ENCODE assay signal across 9 cellular contexts in genomic region chr21:44881586-44881939, GRCh38. TPM values are rescaled to one million over a fixed set of nuclear protein-coding genes. Genes with fewer than 3 reads are reported as not detected.
DNase-seq lines count a peak whose midpoint lies in the region; TF ChIP-seq lines count a peak whose summit lies in the region.
"Had no signal": no experiment of that assay in that cellular context is flagged by ENCODE, and none has a peak within 500 bp of the region (broad histone marks: within the 10 kb centered on the region; RNA-seq: fewer than 3 reads in every experiment).

No MANE protein-coding gene starts in this region.

- no peaks in the 10 kb centered on the region for H3K9me3 ChIP-seq in HEK293 (ENCODE audit: control insufficient read depth, insufficient read depth, low read depth, low read length)
- H3K9me3 ChIP-seq in SJSA1 (replicated peaks) = no peaks in the 10 kb centered on the region
- H3K9me3 ChIP-seq in left ventricle myocardium inferior (replicated peaks) = no peaks in the 10 kb centered on the region
- H3K9me3 ChIP-seq in spleen = no peaks in the 10 kb centered on the region
- no peaks in the 10 kb centered on the region for H3K9me3 ChIP-seq in tibial artery

- H3K27me3 ChIP-seq in SJSA1 (replicated peaks) (no peaks in the 10 kb centered on the region), left ventricle myocardium inferior (ENCODE audit: low read depth) (no peaks in the 10 kb centered on the region), spleen (replicated peaks in 1 of 7) (no peaks in the 10 kb centered on the region), tibial artery (peaks cover 0 to 10% of the 10 kb centered on the region in 2 donors)

- 23 to 42% (median 32%) methylated on average over 5 of the region's 5 CpGs for WGBS in spleen, 5 donors

- intact Hi-C loops in left ventricle myocardium inferior (cut with micrococcal nuclease) = no loop called here
- intact Hi-C loops in spleen (cut with DNase I; ENCODE audit: low total_unique reads) = no loop called here
- intact Hi-C loops in head of caudate nucleus (cut with DNase I) = no loop called here
- intact Hi-C loops in tibial artery (cut with DNase I; ENCODE audit: low total_unique reads) = no loop called here

- CTCF ChIA-PET in HEK293 (lab: Yijun Ruan, JAX) = interaction anchor here (1.1 to 5.1 kb wide), 5 partner anchors 12 to 371 kb away, joined by 3 to 25 read pairs (median 3); no protein-coding TSS in a partner anchor

- DNase-seq in SJSA1 (ENCODE audit: low read depth in 1 of 2, low spot score in 2 of 2) (no peak), left ventricle myocardium inferior (no peak), spleen (no peak), head of caudate nucleus (no peak), tibial artery (no peak)
- no peak for DNase-seq in activated effector memory CD4-positive, alpha-beta T cell treated with anti-CD3 and anti-CD28 coated beads, Interleukin-2, amount 50 U/mL, for 16 hours
- DNase-seq: activated CD8-positive, alpha-beta memory T cell treated with anti-CD3 and anti-CD28 coated beads, Interleukin-2, amount 10 ng/mL, durations not matched to agents 7 days and 5 days; effector memory CD8-positive, alpha-beta T cell had no signal

- POLR2A ChIA-PET in HEK293 (lab: Yijun Ruan, JAX) = interaction anchor here (3.8 kb wide), 1 partner anchor 8 kb away, joined by 17 read pairs; the partner anchor contains the start of gene PTTG1IP

- no peak overlapping the region for H3K27ac ChIP-seq in HEK293 (ENCODE audit: extremely low read depth, low read depth, low read length)
- H3K27ac ChIP-seq in SJSA1 = peak overlapping the region; percentile 66
- peak overlapping the region; percentile 73 for H3K27ac ChIP-seq in left ventricle myocardium inferior (replicated peaks)
- H3K27ac ChIP-seq in spleen = peak overlapping the region; percentile 72 to 99 (median 83)
- no peak overlapping the region for H3K27ac ChIP-seq in tibial artery

- TF ChIP-seq POLR2A in spleen (IDR thresholded peaks at IDR 0.05) = no peak

- H3K36me3 ChIP-seq in HEK293 (ENCODE audit: control insufficient read depth in 2 of 2, insufficient read depth in 1 of 2, low read length in 2 of 2) = no peaks in the 10 kb centered on the region
- peaks cover 18% of the 10 kb centered on the region for H3K36me3 ChIP-seq in SJSA1
- H3K36me3 ChIP-seq in left ventricle myocardium inferior = no peaks in the 10 kb centered on the region
- peaks cover 0 to 13% (median 12%) of the 10 kb centered on the region in 6 donors for H3K36me3 ChIP-seq in spleen
- H3K36me3 ChIP-seq in tibial artery = no peaks in the 10 kb centered on the region

- H3K4me1 ChIP-seq in HEK293 (ENCODE audit: control insufficient read depth, insufficient read depth, low read length) (no peaks in the 10 kb centered on the region), SJSA1 (replicated peaks) (peaks cover 49% of the 10 kb centered on the region), left ventricle myocardium inferior (peaks cover 7% of the 10 kb centered on the region), spleen (peaks cover 33 to 75% (median 56%) of the 10 kb centered on the region in 6 donors), tibial artery (no peaks in the 10 kb centered on the region)

- H3K4me3 ChIP-seq in HEK293 (ENCODE audit: low read depth, low read length) (no peak overlapping the region), SJSA1 (no peak overlapping the region), left ventricle myocardium inferior (no peak overlapping the region), spleen (peak overlapping the region in 1 of 8 donors; percentile 30), tibial artery (no peak overlapping the region)

- TF ChIP-seq CTCF in HEK293 (tag by site-specific recombination; IDR thresholded peaks at IDR 0.05) = no peak
- TF ChIP-seq CTCF in left ventricle myocardium inferior (IDR thresholded peaks at IDR 0.05; ENCODE audit: borderline replicate concordance) = no peak
- no peak for TF ChIP-seq CTCF in spleen (IDR thresholded peaks at IDR 0.05 in 8 of 11, conservative IDR thresholded peaks at IDR 0.05 in 3 of 11)
- no peak for TF ChIP-seq CTCF in tibial artery (IDR thresholded peaks at IDR 0.05)

TF ChIP-seq in HEK293, 187 proteins besides CTCF, POLR2A, EP300 and RAD21:
- TF ChIP-seq ZNF692 (tag by site-specific recombination; IDR thresholded peaks at IDR 0.05) (no peak), ZIC2 (tag by site-specific recombination; IDR thresholded peaks at IDR 0.05) (peak; percentile 15; the same call in 1 of the 2 replicates)

RNA-seq across cellular contexts. Expression of gene PTTG1IP, which starts 8.1 kb away (rescaled TPM):
- 403 and 590 TPM in 2 replicates for total RNA-seq in SJSA1 (2014; rRNA removed; shearing (Covaris generic))
- total RNA-seq in left ventricle myocardium inferior (171 TPM), spleen (100 to 1,000 TPM; 121 to 189 (median 165) TPM)
- 10 to 100 TPM; 57.6 to 69.3 (median 64.9) TPM for polyA plus RNA-seq in spleen

RNA-seq across cellular contexts. Expression of gene ITGB2, which starts 39.1 kb away (rescaled TPM):
- 116 and 120 TPM in 2 replicates for total RNA-seq in SJSA1 (2014; rRNA removed; shearing (Covaris generic))
- total RNA-seq in left ventricle myocardium inferior (18.6 TPM), spleen (100 to 1,000 TPM; 285 to 754 (median 415) TPM)
- 100 to 1,000 TPM in 2 of 3 donors, 10 to 100 TPM in 1; 92.1 to 332 (median 250) TPM for polyA plus RNA-seq in spleen

RNA-seq across cellular contexts. Expression of gene SLX9, which starts 58.3 kb away (rescaled TPM):
- total RNA-seq in SJSA1 (2014; rRNA removed; shearing (Covaris generic)) = 25.5 and 31.6 TPM in 2 replicates
- total RNA-seq in left ventricle myocardium inferior (70.7 TPM), spleen (10 to 100 TPM in 6 of 7 donors, 1 to 10 TPM in 1; 6.1 to 30.6 (median 26.4) TPM)
- 10 to 100 TPM; 16.4 to 35.4 (median 28.5) TPM for polyA plus RNA-seq in spleen

Comparison
In these comparisons a context has a peak if more than half of its experiments do, and no peak if none do; other contexts are left out.
1. H3K27ac ChIP-seq: peak in SJSA1 (single experiment), left ventricle myocardium inferior (single experiment) and spleen (8 of 8); none in HEK293 (single experiment) and tibial artery (0 of 2).